In the genomic region with DNA sequence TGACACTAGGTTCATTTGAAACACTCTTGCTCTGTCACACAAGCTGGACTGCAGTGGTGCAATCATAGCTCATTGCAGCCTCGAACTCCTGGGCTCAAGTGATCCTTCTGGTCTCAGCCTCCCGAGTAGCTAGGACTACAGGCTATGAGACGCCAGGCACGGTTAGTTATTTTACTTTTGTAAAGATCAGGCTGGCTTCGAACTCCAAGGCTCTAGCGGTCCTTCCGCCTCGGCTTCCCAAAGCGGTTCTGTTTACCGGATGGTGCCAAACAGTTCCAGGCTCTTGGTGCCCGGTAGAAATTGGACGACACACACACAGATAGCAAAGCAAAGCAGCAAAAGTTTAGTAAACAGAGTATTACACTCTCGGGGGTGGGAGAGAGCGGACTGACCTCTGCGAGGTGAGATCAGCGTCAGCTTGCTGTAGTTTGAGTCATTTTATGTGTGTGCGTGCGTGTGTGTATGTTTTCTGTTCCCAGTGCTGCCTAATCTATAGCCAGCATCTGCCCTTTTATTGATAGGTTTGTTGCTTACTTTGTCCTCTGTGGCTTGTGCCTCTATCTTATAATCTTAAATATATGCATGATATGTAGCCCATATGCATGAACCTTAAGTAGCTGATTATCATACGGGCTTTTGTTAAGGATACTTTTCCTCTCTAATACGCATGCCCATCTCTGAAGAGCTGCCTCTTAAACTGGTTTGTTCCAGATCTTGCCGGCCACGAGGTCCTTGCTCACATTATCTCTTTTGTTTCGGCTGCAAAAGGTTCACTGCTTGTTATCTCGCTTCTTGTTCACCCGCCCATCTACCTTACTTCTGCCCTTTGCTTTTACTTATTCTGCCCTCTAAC, we compare ENCODE assay signal across 8 cellular contexts.
A peak's percentile ranks its signal among the peaks of the same experiment; 100 is the strongest.
DNase-seq lines count a peak whose midpoint lies in the region; ATAC-seq and TF ChIP-seq lines count a peak whose summit lies in the region.

No MANE protein-coding gene starts in this region.

- in situ Hi-C loops in Panc1 (cut with HindIII; ENCODE audit: low pct_unique_long_range_greater_than_20kb, low sequenced_read_pairs): no loop called here

- H3K9me3 ChIP-seq in Panc1 (ENCODE audit: control insufficient read depth, insufficient read depth, low read depth, low read length) (no peaks in the 10 kb centered on the region), neutrophil (no peaks in the 10 kb centered on the region)

- peak overlapping the region; percentile 100 for H3K27ac ChIP-seq in Panc1 (ENCODE audit: low read length)
- H3K27ac ChIP-seq in neutrophil: peak overlapping the region; percentile 77

- H3K4me1 ChIP-seq in Panc1 (ENCODE audit: control insufficient read depth, insufficient read depth, low read length) (peaks cover 17% of the 10 kb centered on the region; the same call in 1 of the 2 replicates), neutrophil (ENCODE audit: control insufficient read depth in 1 of 2, insufficient read depth in 1 of 2, low read depth in 1 of 2, low read length in 1 of 2) (peaks cover 39 to 47% of the 10 kb centered on the region in 2 experiments)

- intact Hi-C loops in Panc1 (cut with micrococcal nuclease; ENCODE audit: unreplicated experiment): loop anchor here (2.0 kb wide), 1 partner anchor 30 kb away; a partner anchor contains a TSS

- POLR2A ChIA-PET in Panc1 (lab: Charles Lee): interaction anchor here (0.9 to 4.9 kb wide), 10 partner anchors 12 to 690 kb away, joined by 3 to 90 read pairs (median 8); a partner anchor contains a TSS

- TF ChIP-seq CTCF in Panc1 (IDR thresholded peaks at IDR 0.05): no peak
- TF ChIP-seq CTCF in neutrophil (IDR thresholded peaks at IDR 0.05): no peak

- TSS peak; percentile 85 for BruUV-seq in Panc1 (replicated peaks; lab: Mats Ljungman, UMichigan)

- H3K4me3 ChIP-seq in Panc1 (ENCODE audit: low read depth in 2 of 2, low read length in 2 of 2): peak overlapping the region; percentile 86 to 90
- peak overlapping the region; percentile 71 for H3K4me3 ChIP-seq in neutrophil (ENCODE audit: low read depth in 1 of 2, low read length in 1 of 2)

- no peaks in the 10 kb centered on the region for H3K27me3 ChIP-seq in Panc1 (ENCODE audit: control insufficient read depth, insufficient read depth, low read length)
- no peaks in the 10 kb centered on the region for H3K27me3 ChIP-seq in neutrophil

- CTCF ChIA-PET in Panc1 (lab: Charles Lee): interaction anchor here (0.6 to 1.0 kb wide), 2 partner anchors 58 to 65 kb away, joined by 3 to 4 read pairs; no protein-coding TSS in a partner anchor

- H3K36me3 ChIP-seq in Panc1 (ENCODE audit: control insufficient read depth, insufficient read depth, low read length): peaks cover 3% of the 10 kb centered on the region
- H3K36me3 ChIP-seq in neutrophil: peaks cover 17% of the 10 kb centered on the region

- peak; percentile 38 for ATAC-seq in GM21515 (IDR thresholded peaks at IDR 0.05; ENCODE audit: unreplicated experiment)
- ATAC-seq in Panc1: peak; percentile 29
- ATAC-seq in GM18519 (IDR thresholded peaks at IDR 0.05; ENCODE audit: low FRiP score, unreplicated experiment): no peak

- DNase-seq in D341Med (ENCODE audit: low spot score) (peak; percentile 59), LoVo (ENCODE audit: low spot score) (peak; percentile 84), Panc1 (ENCODE audit: low read depth, low spot score) (peak; percentile 85), germinal center (ENCODE audit: low spot score) (peak; percentile 60)
- DNase-seq in activated T-helper 9 cell treated with anti-CD3 and anti-CD28 coated beads, Interleukin-2, amount 50 U/mL, for 16 hours (ENCODE audit: low read depth): peak; percentile 28

Comparison
In these comparisons a context has a peak if more than half of its experiments do, and no peak if none do; other contexts are left out.
1. DNase-seq: peak in every context shown above with its lines; median percentile 85 in Panc1; 84 in LoVo; 60 in germinal center; 59 in D341Med; 28 in activated T-helper 9 cell treated with anti-CD3 and anti-CD28 coated beads, Interleukin-2, amount 50 U/mL, for 16 hours.